1 cellular context compared by ENCODE assay signal in genomic region chr12:12008232-12008850, GRCh38.
TF ChIP-seq lines count a peak whose summit lies in the region.

No MANE protein-coding gene starts in this region.

TF ChIP-seq in GM23338, 12 proteins besides CTCF, POLR2A, EP300 and RAD21 (continued from another document):
- TF ChIP-seq ZNF462 (CRISPR knock-in tag; IDR thresholded peaks at IDR 0.05) = no peak
- TF ChIP-seq, protein P1, sequence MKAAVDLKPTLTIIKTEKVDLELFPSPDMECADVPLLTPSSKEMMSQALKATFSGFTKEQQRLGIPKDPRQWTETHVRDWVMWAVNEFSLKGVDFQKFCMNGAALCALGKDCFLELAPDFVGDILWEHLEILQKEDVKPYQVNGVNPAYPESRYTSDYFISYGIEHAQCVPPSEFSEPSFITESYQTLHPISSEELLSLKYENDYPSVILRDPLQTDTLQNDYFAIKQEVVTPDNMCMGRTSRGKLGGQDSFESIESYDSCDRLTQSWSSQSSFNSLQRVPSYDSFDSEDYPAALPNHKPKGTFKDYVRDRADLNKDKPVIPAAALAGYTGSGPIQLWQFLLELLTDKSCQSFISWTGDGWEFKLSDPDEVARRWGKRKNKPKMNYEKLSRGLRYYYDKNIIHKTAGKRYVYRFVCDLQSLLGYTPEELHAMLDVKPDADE (IDR thresholded peaks at IDR 0.05) = no peak
- no peak for TF ChIP-seq EZH2phosphoT487 (IDR thresholded peaks at IDR 0.05; ENCODE audit: unreplicated experiment)
TF ChIP-seq in GM23338: peak in this region for 0.
